1 cellular context compared by ENCODE assay signal in genomic region chr14:39176263-39177167, GRCh38.
TF ChIP-seq lines count a peak whose summit lies in the region.

No MANE protein-coding gene starts in this region.

TF ChIP-seq in GM23338, 12 proteins besides CTCF, POLR2A, EP300 and RAD21 (continued from another document):
- TF ChIP-seq ZNF462 (CRISPR knock-in tag; IDR thresholded peaks at IDR 0.05) (no peak), ZNF114 (CRISPR knock-in tag; IDR thresholded peaks at IDR 0.05) (no peak), NANOG (IDR thresholded peaks at IDR 0.05; ENCODE audit: borderline replicate concordance) (no peak), REST (IDR thresholded peaks at IDR 0.05; ENCODE audit: unreplicated experiment) (no peak), CREB1 (CRISPR knock-in tag; IDR thresholded peaks at IDR 0.05; ENCODE audit: low read depth) (no peak), JUNB (IDR thresholded peaks at IDR 0.05; ENCODE audit: unreplicated experiment) (no peak), POLR2AphosphoS5 (IDR thresholded peaks at IDR 0.05; ENCODE audit: low read depth) (no peak), EZH2 (IDR thresholded peaks at IDR 0.05; ENCODE audit: low read depth, unreplicated experiment) (no peak)
